Comparison of ENCODE assay signal across 8 cellular contexts in genomic region chr3:53045107-53045783, GRCh38. TPM values are rescaled to one million over a fixed set of nuclear protein-coding genes. Genes with fewer than 3 reads are reported as not detected.
DNase-seq lines count a peak whose midpoint lies in the region; ATAC-seq, FAIRE-seq and TF ChIP-seq lines count a peak whose summit lies in the region.

No MANE protein-coding gene starts in this region.

- H3K9ac ChIP-seq in HUES48 (ENCODE audit: low read depth, low read length), result peak overlapping the region; percentile 74; the same call in 1 of the 2 replicates
- peak overlapping the region; percentile 69 for H3K9ac ChIP-seq in keratinocyte (ENCODE audit: control insufficient read depth, extremely low read depth, insufficient read depth, low read length)

- H3K79me2 ChIP-seq in keratinocyte (ENCODE audit: control insufficient read depth, insufficient read depth, low read length), result peaks cover 8% of the 10 kb centered on the region

- peak overlapping the region; percentile 47 for H3K27ac ChIP-seq in HUES48 (ENCODE audit: low read depth, low read length)
- peak overlapping the region; percentile 45 for H3K27ac ChIP-seq in keratinocyte (ENCODE audit: control insufficient read depth, insufficient read depth, low read length)

- TF ChIP-seq CTCF in WI38 (IDR thresholded peaks at IDR 0.05; ENCODE audit: low read depth, low read length), result no peak
- TF ChIP-seq CTCF in cardiac fibroblast (IDR thresholded peaks at IDR 0.05; ENCODE audit: low read depth, low read length), result no peak
- TF ChIP-seq CTCF in keratinocyte (optimal IDR thresholded peaks at IDR 0.05 in 1 of 3, IDR thresholded peaks at IDR 0.05 in 1 of 3, conservative IDR thresholded peaks at IDR 0.05 in 1 of 3; ENCODE audit: extremely low read depth in 1 of 3, insufficient read depth in 2 of 3, low read length in 3 of 3), result no peak

- no peaks in the 10 kb centered on the region for H3K9me1 ChIP-seq in keratinocyte (ENCODE audit: control insufficient read depth, extremely low read depth, insufficient read depth, low read length)

- peak; percentile 40 for DNase-seq in COLO829 (ENCODE audit: low spot score)
- DNase-seq in cardiac fibroblast (ENCODE audit: low read depth in 2 of 2), result peak; percentile 29 to 51
- no peak for DNase-seq in keratinocyte (ENCODE audit: low read depth, low spot score)
- peak; percentile 60 for DNase-seq in stimulated activated CD4-positive, alpha-beta T cell treated with anti-CD3 and anti-CD28 coated beads, Interleukin-15, amount 100 ng/mL, for 24 hours
- DNase-seq in OCI-M2 (lab: John Stamatoyannopoulos, UW; ENCODE audit: unreplicated experiment), result no peak

- peak overlapping the region; percentile 76 for H2AFZ ChIP-seq in keratinocyte (ENCODE audit: control insufficient read depth, low read length)

- H3K27me3 ChIP-seq in HUES48 (ENCODE audit: control insufficient read depth, insufficient read depth, low read length) (peaks cover 29% of the 10 kb centered on the region), keratinocyte (ENCODE audit: control insufficient read depth, extremely low read depth, insufficient read depth, low read length) (peaks cover 8% of the 10 kb centered on the region)

- H3K36me3 ChIP-seq in HUES48 (ENCODE audit: control insufficient read depth, insufficient read depth, low read length), result no peaks in the 10 kb centered on the region
- H3K36me3 ChIP-seq in keratinocyte (ENCODE audit: control insufficient read depth in 2 of 2, extremely low read depth in 1 of 2, insufficient read depth in 2 of 2, low read length in 2 of 2), result no peaks in the 10 kb centered on the region

- H4K20me1 ChIP-seq in keratinocyte (ENCODE audit: control insufficient read depth, extremely low read depth, insufficient read depth, low read length), result peaks cover 2% of the 10 kb centered on the region

- peak overlapping the region; percentile 86 for H3K4me3 ChIP-seq in HUES48 (ENCODE audit: low read depth, low read length)
- H3K4me3 ChIP-seq in WI38 (ENCODE audit: low read depth, low read length), result peak overlapping the region; percentile 74
- H3K4me3 ChIP-seq in cardiac fibroblast (replicated peaks in 1 of 2; ENCODE audit: low read depth in 2 of 2, low read length in 2 of 2), result peak overlapping the region; percentile 64 to 66
- peak overlapping the region; percentile 57 to 84 (median 77) for H3K4me3 ChIP-seq in keratinocyte (ENCODE audit: control insufficient read depth in 2 of 3, extremely low read depth in 1 of 3, insufficient read depth in 2 of 3, low read depth in 1 of 3, low read length in 3 of 3)

- dilution Hi-C loops in keratinocyte (cut with MboI; ENCODE audit: extremely low pct_ligation_motif_present, low sequenced_read_pairs), result no loop called here

- peaks cover 16% of the 10 kb centered on the region; the same call in 1 of the 2 replicates for H3K4me1 ChIP-seq in HUES48 (ENCODE audit: control insufficient read depth, insufficient read depth, low read length)
- peaks cover 17% of the 10 kb centered on the region for H3K4me1 ChIP-seq in keratinocyte (ENCODE audit: control insufficient read depth, extremely low read depth, insufficient read depth, low read length)

- no peak for FAIRE-seq in keratinocyte (lab: Jason Lieb, UNC)

- H3K4me2 ChIP-seq in keratinocyte (ENCODE audit: control insufficient read depth, extremely low read depth, insufficient read depth, low read depth, low read length), result peak overlapping the region; percentile 76

- H3K9me3 ChIP-seq in HUES48 (ENCODE audit: control insufficient read depth, insufficient read depth, low read length), result no peaks in the 10 kb centered on the region
- H3K9me3 ChIP-seq in keratinocyte (ENCODE audit: control insufficient read depth, low read depth, low read length), result no peaks in the 10 kb centered on the region

- peak; percentile 30 for ATAC-seq in GM19467 (IDR thresholded peaks at IDR 0.05; ENCODE audit: unreplicated experiment)

RNA-seq across cellular contexts. Expression of gene SFMBT1, which starts 0.6 kb away (rescaled TPM):
- 2.1 to 4.7 TPM (median 4.1 TPM) in 3 replicates for polyA plus RNA-seq in keratinocyte
- polyA plus RNA-seq in keratinocyte (2011; ENCODE audit: low read depth), result 6.2 TPM
- 2.0 and 2.7 TPM in 2 replicates for polyA plus RNA-seq in keratinocyte (2011; cell fraction: cytosol; rRNA removed)
- 3.5 and 4.0 TPM in 2 replicates for polyA plus RNA-seq in keratinocyte (2011; cell fraction: nucleus; rRNA removed)
- 3.2 and 4.6 TPM in 2 replicates for polyA plus RNA-seq in keratinocyte (2012; ENCODE audit: low replicate concordance)
- 6.9 to 8.9 TPM (median 8.5 TPM) in 3 replicates for polyA minus RNA-seq in keratinocyte
- 7.3 TPM for polyA minus RNA-seq in keratinocyte (2011; cell fraction: cytosol; rRNA and poly(A)+ RNA removed)
- 8.7 and 11.2 TPM in 2 replicates for polyA minus RNA-seq in keratinocyte (2011; cell fraction: nucleus; rRNA and poly(A)+ RNA removed)

Comparison
In these comparisons a context has a peak if more than half of its experiments do, and no peak if none do; other contexts are left out.
1. DNase-seq: peak in COLO829 (single experiment), cardiac fibroblast (2 of 2) and stimulated activated CD4-positive, alpha-beta T cell treated with anti-CD3 and anti-CD28 coated beads, Interleukin-15, amount 100 ng/mL, for 24 hours (single experiment); none in keratinocyte (single experiment) and OCI-M2 (single experiment).
2. Peak in every context shown above with its lines, with median percentiles within 50 percentile points of each other: H3K4me3 ChIP-seq.